In genomic region chr20:23445596-23446217, GRCh38 we compare ENCODE assay signal across 16 cellular contexts. TPM values are rescaled to one million over a fixed set of nuclear protein-coding genes. Genes with fewer than 3 reads are reported as not detected.
DNase-seq lines count a peak whose midpoint lies in the region; ATAC-seq and TF ChIP-seq lines count a peak whose summit lies in the region.
"Had no signal": no experiment of that assay in that cellular context is flagged by ENCODE, and none has a peak within 500 bp of the region (broad histone marks: within the 10 kb centered on the region; RNA-seq: fewer than 3 reads in every experiment).

No MANE protein-coding gene starts in this region.

- H3K4me3 ChIP-seq in RWPE2 (ENCODE audit: severe bottlenecking) (no peak overlapping the region), heart right ventricle (no peak overlapping the region)
- H3K4me3 ChIP-seq: gastroesophageal sphincter, GM12878, testis had no signal

- H3K27me3 ChIP-seq in RWPE2 (ENCODE audit: insufficient read depth, poor library complexity, severe bottlenecking) = no peaks in the 10 kb centered on the region
- peaks cover 0 to 3% (median 0%) of the 10 kb centered on the region in 7 donors for H3K27me3 ChIP-seq in heart right ventricle
- H3K27me3 ChIP-seq: gastroesophageal sphincter, testis had no signal

- ATAC-seq in RWPE2 (ENCODE audit: low read depth) (peak; percentile 67; the same call in 2 of the 3 replicates), heart right ventricle (no peak), GM19455 (IDR thresholded peaks at IDR 0.05; ENCODE audit: unreplicated experiment) (no peak), GM21737 (IDR thresholded peaks at IDR 0.05; ENCODE audit: unreplicated experiment) (no peak)
- ATAC-seq: gastroesophageal sphincter had no signal

- intact Hi-C loops in heart right ventricle (cut with DNase I) = loop anchor here in 4 of 10 donors (1.0 to 10.0 kb wide), 4 partner anchors 96 to 1101 kb away; no protein-coding TSS in a partner anchor

- H3K27ac ChIP-seq in RWPE2 (ENCODE audit: poor library complexity, severe bottlenecking) (no peak overlapping the region), heart right ventricle (no peak overlapping the region)
- H3K27ac ChIP-seq: gastroesophageal sphincter, testis had no signal

- H3K4me1 ChIP-seq in RWPE2 (ENCODE audit: insufficient read depth, poor library complexity, severe bottlenecking) (peaks cover 6% of the 10 kb centered on the region), heart right ventricle (peaks cover 0 to 5% (median 0%) of the 10 kb centered on the region in 9 donors)
- H3K4me1 ChIP-seq: gastroesophageal sphincter had no signal

- H3K9me3 ChIP-seq in RWPE2 (ENCODE audit: severe bottlenecking) (no peaks in the 10 kb centered on the region), heart right ventricle (no peaks in the 10 kb centered on the region)
- H3K9me3 ChIP-seq: gastroesophageal sphincter, testis had no signal

- peak; percentile 71 for DNase-seq in GM04503 (ENCODE audit: low read depth)
- no peak for DNase-seq in RWPE2 (ENCODE audit: low spot score)
- DNase-seq in fibroblast of gingiva (ENCODE audit: low read depth) = peak; percentile 36
- DNase-seq in renal cortical epithelial cell (ENCODE audit: low read depth) = peak; percentile 92
- no peak for DNase-seq in heart right ventricle
- no peak for DNase-seq in NCI-H774 (lab: John Stamatoyannopoulos, UW)
- DNase-seq: activated CD4-positive, alpha-beta T cell treated with anti-CD3 and anti-CD28 coated beads for 1 hour; left colon; nephron progenitor cell; testis had no signal

- H3K36me3 ChIP-seq in RWPE2 (ENCODE audit: low read depth) (no peaks in the 10 kb centered on the region), heart right ventricle (no peaks in the 10 kb centered on the region)
- H3K36me3 ChIP-seq: gastroesophageal sphincter had no signal

- no peak for TF ChIP-seq CTCF in RWPE2 (IDR thresholded peaks at IDR 0.05; ENCODE audit: poor library complexity, severe bottlenecking)
- no peak for TF ChIP-seq CTCF in heart right ventricle (IDR thresholded peaks at IDR 0.05)

- WGBS in heart right ventricle, 2 donors = 88% methylated on average over 7 of the region's 7 CpGs

RNA-seq across cellular contexts. Expression of gene CSTL1, which starts 6.2 kb away (rescaled TPM):
- total RNA-seq in renal cortical epithelial cell (not detected in 2 replicates), heart right ventricle (not detected)
- not detected for polyA plus RNA-seq in heart right ventricle
- total RNA-seq: activated T-helper 17 cell treated with anti-CD3 and anti-CD28 coated beads, Interleukin-2, amount 50 U/mL, for 72 hours; gastroesophageal sphincter; GM12878; left colon had no signal
- polyA plus RNA-seq: GM12878, IgD-negative memory B cell had no signal

RNA-seq across cellular contexts. Expression of gene CST11, which starts 7.0 kb away (rescaled TPM):
- total RNA-seq in renal cortical epithelial cell = not detected in 2 replicates
- not detected for total RNA-seq in heart right ventricle
- polyA plus RNA-seq in heart right ventricle = not detected
- total RNA-seq: activated T-helper 17 cell treated with anti-CD3 and anti-CD28 coated beads, Interleukin-2, amount 50 U/mL, for 72 hours; gastroesophageal sphincter; GM12878; left colon; testis had no signal
- polyA plus RNA-seq: IgD-negative memory B cell had no signal

RNA-seq across cellular contexts. Expression of gene NAPB, which starts 24.4 kb away (rescaled TPM):
- total RNA-seq in renal cortical epithelial cell (4.0 and 10.1 TPM in 2 replicates), heart right ventricle (1 to 10 TPM; 3.1 to 7.2 (median 6.1) TPM)
- polyA plus RNA-seq in heart right ventricle = 1 to 10 TPM; 2.1 to 5.8 TPM

RNA-seq across cellular contexts. Expression of gene CST8, which starts 45.2 kb away (rescaled TPM):
- not detected in 2 replicates for total RNA-seq in renal cortical epithelial cell
- not detected for total RNA-seq in heart right ventricle
- not detected for polyA plus RNA-seq in heart right ventricle
- total RNA-seq: gastroesophageal sphincter, GM12878, left colon had no signal
- polyA plus RNA-seq: GM12878, IgD-negative memory B cell had no signal

Comparison
In these comparisons a context has a peak if more than half of its experiments do, and no peak if none do; other contexts are left out.
1. DNase-seq: peak in GM04503 (single experiment), fibroblast of gingiva (single experiment) and renal cortical epithelial cell (single experiment); none in RWPE2 (single experiment), heart right ventricle (0 of 2) and NCI-H774 (single experiment).